In the genomic region with DNA sequence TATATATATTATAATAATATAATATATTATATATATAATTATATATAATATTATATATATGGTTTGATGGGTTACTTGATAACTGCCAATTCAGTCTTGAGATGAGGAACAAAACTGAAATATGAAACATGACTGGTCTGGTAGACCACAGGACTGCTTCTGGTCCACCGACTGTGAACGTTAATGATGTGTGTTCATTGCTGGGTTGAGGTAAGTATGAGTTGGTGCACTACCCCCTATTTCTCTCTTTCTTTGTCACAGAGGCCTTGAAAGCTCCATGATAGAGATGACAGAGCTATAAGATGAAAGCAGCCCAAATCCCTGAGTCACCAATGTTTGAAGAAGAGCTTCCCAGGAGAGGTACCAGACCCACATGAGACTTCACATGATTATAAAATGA, we compare ENCODE assay signal across 1 cellular context.
TF ChIP-seq lines count a peak whose summit lies in the region.

No MANE protein-coding gene starts in this region.

TF ChIP-seq in GM12878, 131 proteins besides CTCF, POLR2A, EP300 and RAD21 (continued from another document):
- TF ChIP-seq, protein P1, sequence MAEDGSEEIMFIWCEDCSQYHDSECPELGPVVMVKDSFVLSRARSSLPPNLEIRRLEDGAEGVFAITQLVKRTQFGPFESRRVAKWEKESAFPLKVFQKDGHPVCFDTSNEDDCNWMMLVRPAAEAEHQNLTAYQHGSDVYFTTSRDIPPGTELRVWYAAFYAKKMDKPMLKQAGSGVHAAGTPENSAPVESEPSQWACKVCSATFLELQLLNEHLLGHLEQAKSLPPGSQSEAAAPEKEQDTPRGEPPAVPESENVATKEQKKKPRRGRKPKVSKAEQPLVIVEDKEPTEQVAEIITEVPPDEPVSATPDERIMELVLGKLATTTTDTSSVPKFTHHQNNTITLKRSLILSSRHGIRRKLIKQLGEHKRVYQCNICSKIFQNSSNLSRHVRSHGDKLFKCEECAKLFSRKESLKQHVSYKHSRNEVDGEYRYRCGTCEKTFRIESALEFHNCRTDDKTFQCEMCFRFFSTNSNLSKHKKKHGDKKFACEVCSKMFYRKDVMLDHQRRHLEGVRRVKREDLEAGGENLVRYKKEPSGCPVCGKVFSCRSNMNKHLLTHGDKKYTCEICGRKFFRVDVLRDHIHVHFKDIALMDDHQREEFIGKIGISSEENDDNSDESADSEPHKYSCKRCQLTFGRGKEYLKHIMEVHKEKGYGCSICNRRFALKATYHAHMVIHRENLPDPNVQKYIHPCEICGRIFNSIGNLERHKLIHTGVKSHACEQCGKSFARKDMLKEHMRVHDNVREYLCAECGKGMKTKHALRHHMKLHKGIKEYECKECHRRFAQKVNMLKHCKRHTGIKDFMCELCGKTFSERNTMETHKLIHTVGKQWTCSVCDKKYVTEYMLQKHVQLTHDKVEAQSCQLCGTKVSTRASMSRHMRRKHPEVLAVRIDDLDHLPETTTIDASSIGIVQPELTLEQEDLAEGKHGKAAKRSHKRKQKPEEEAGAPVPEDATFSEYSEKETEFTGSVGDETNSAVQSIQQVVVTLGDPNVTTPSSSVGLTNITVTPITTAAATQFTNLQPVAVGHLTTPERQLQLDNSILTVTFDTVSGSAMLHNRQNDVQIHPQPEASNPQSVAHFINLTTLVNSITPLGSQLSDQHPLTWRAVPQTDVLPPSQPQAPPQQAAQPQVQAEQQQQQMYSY (CRISPR knock-in tag; IDR thresholded peaks at IDR 0.05), result no peak
- no peak for TF ChIP-seq SPI1 (IDR thresholded peaks at IDR 0.05; ENCODE audit: borderline replicate concordance, insufficient read depth, low read depth, low read length)
- no peak for TF ChIP-seq MEF2B (IDR thresholded peaks at IDR 0.05; ENCODE audit: partially characterized antibody, poor library complexity, severe bottlenecking)
- TF ChIP-seq RB1 (IDR thresholded peaks at IDR 0.05; ENCODE audit: borderline replicate concordance), result no peak
- TF ChIP-seq CHD2 (IDR thresholded peaks at IDR 0.05; ENCODE audit: borderline replicate concordance, low read depth, low read length), result no peak
- no peak for TF ChIP-seq STAT1 (conservative IDR thresholded peaks at IDR 0.05)
- TF ChIP-seq ZNF24 (IDR thresholded peaks at IDR 0.05), result no peak
